24 cellular contexts compared by ENCODE assay signal in genomic region chr18:50989711-50990110, GRCh38.
"Had no signal": no experiment of that assay in that cellular context is flagged by ENCODE, and none has a peak within 500 bp of the region (broad histone marks: within the 10 kb centered on the region; RNA-seq: fewer than 3 reads in every experiment).

No MANE protein-coding gene starts in this region.

- DNase-seq: dermis blood vessel endothelial cell; dorsolateral prefrontal cortex; effector CD4-positive, alpha-beta T cell; effector memory CD4-positive, alpha-beta T cell; foreskin keratinocyte; heart left ventricle; hypothalamus; immature natural killer cell; islet precursor cell; kidney; kidney glomerular epithelial cell; left colon; left lung; left ventricle myocardium superior; lower lobe of right lung; mesenchymal stem cell; mucosa of descending colon had no signal

- H3K27me3 ChIP-seq: dorsolateral prefrontal cortex, esophagus muscularis mucosa, foreskin keratinocyte, gastroesophageal sphincter, heart left ventricle, hepatocyte, left lung had no signal

- H3K4me3 ChIP-seq: coronary artery, dorsolateral prefrontal cortex, esophagus muscularis mucosa, gastroesophageal sphincter, heart left ventricle, hepatocyte, left lung, lower lobe of right lung, mucosa of descending colon had no signal

- H3K4me1 ChIP-seq: left lung, lower lobe of right lung had no signal

- H3K9me3 ChIP-seq: esophagus muscularis mucosa, gastroesophageal sphincter, heart left ventricle, left lung, lower lobe of right lung, mucosa of descending colon had no signal

- H3K27ac ChIP-seq: coronary artery, dorsolateral prefrontal cortex, esophagus muscularis mucosa, foreskin keratinocyte, gastroesophageal sphincter, heart left ventricle, hepatocyte, left lung, lower lobe of right lung had no signal

- ATAC-seq: foreskin keratinocyte, gastroesophageal sphincter, heart left ventricle, left colon, left lung, left ventricle myocardium superior, lower lobe of right lung, mucosa of descending colon had no signal

- FAIRE-seq: colon, endothelial cell of umbilical vein, frontal cortex, kidney had no signal
